In the genomic region with DNA sequence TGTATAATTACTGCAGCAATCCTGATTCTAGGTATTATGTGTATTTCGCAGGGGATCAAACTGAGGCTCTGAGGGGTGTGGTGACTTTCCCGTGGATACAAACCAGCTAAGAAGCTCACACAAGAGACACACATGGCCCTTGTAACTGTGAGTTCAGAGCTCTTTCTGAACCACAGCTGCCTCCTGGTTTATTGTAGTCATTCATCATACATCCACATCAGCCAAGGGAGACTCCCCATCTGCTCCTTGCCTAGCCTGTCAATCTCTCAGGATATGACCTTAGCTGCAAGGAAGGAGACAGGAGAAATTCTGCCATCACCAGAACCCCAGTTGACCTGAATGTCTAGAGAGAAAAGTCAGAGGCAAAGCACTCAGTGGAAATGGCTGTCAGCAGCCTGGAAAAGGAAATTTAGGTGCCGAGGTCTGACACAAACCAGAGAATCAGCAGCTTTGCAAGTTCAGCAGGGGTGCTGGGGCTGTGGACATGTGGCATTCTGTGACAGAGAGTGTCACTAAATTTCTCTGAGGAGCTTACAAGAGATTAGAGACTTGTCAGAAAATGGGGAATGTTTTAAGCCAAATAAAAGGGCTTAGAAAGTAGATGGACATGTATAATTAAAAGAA, we compare ENCODE assay signal across 18 cellular contexts.
"Had no signal": no experiment of that assay in that cellular context is flagged by ENCODE, and none has a peak within 500 bp of the region (broad histone marks: within the 10 kb centered on the region; RNA-seq: fewer than 3 reads in every experiment).

No MANE protein-coding gene starts in this region.

- H3K27ac ChIP-seq: transverse colon had no signal

- H3K36me3 Mint-ChIP-seq: activated CD8-positive, alpha-beta memory T cell treated with anti-CD3 and anti-CD28 coated beads, Interleukin-2, amount 10 ng/mL, durations not matched to agents 7 days and 5 days; activated naive CD4-positive, alpha-beta T cell treated with anti-CD3 and anti-CD28 coated beads, Interleukin-2, amount 50 U/mL, for 72 hours; brain; immature natural killer cell; stimulated activated effector memory CD8-positive, alpha-beta T cell treated with anti-CD3 and anti-CD28 coated beads, Interleukin-12 subunit alpha, Interleukin-12 subunit beta, amount 100 ng/mL, for 72 hours had no signal

- H3K9me3 Mint-ChIP-seq: activated T-cell treated with anti-CD3 and anti-CD28 coated beads, Interleukin-2, amount 50 U/mL, for 24 hours; brain had no signal

- H3K4me1 Mint-ChIP-seq: activated CD8-positive, alpha-beta memory T cell treated with anti-CD3 and anti-CD28 coated beads, Interleukin-2, amount 10 ng/mL, durations not matched to agents 7 days and 5 days; immature natural killer cell; stimulated activated effector memory CD8-positive, alpha-beta T cell treated with anti-CD3 and anti-CD28 coated beads, Interleukin-12 subunit alpha, Interleukin-12 subunit beta, amount 100 ng/mL, for 72 hours had no signal

- H3K4me1 ChIP-seq: transverse colon had no signal

- H3K27me3 Mint-ChIP-seq: activated CD8-positive, alpha-beta memory T cell treated with anti-CD3 and anti-CD28 coated beads, Interleukin-2, amount 10 ng/mL, durations not matched to agents 7 days and 5 days; activated T-cell treated with anti-CD3 and anti-CD28 coated beads, Interleukin-2, amount 50 U/mL, for 24 hours; dendritic cell treated with granulocyte-macrophage colony-stimulating factor and Interleukin-4, amounts not matched to agents 40 ng/mL and 50 ng/mL, for 4 days had no signal

- DNase-seq: activated CD4-positive, alpha-beta T cell treated with anti-CD3 and anti-CD28 coated beads, Interleukin-2, amount 50 U/mL, for 4 hours; activated CD4-positive, CD25-positive, alpha-beta regulatory T cell treated with anti-CD3 and anti-CD28 coated beads, Interleukin-2, amount 50 U/mL, for 72 hours; activated CD8-positive, alpha-beta memory T cell treated with anti-CD3 and anti-CD28 coated beads, Interleukin-2, amount 10 ng/mL, durations not matched to agents 7 days and 5 days; activated effector memory CD4-positive, alpha-beta T cell treated with Interleukin-2 at 50 U/mL for 16 hours; activated T-cell treated with anti-CD3 and anti-CD28 coated beads, Interleukin-2, amount 50 U/mL, for 24 hours; amniotic stem cell; cerebellar nuclear complex; erythroblast; immature natural killer cell; left colon; mammary epithelial cell; posterior cingulate gyrus; right cardiac atrium; transverse colon had no signal

- H3K27me3 ChIP-seq: transverse colon had no signal

- H3K36me3 ChIP-seq: transverse colon had no signal

- H3K9me3 ChIP-seq: transverse colon had no signal

- H3K4me3 Mint-ChIP-seq: activated CD8-positive, alpha-beta memory T cell treated with anti-CD3 and anti-CD28 coated beads, Interleukin-2, amount 10 ng/mL, durations not matched to agents 7 days and 5 days; activated T-cell treated with anti-CD3 and anti-CD28 coated beads, Interleukin-2, amount 50 U/mL, for 24 hours; brain; dendritic cell treated with granulocyte-macrophage colony-stimulating factor and Interleukin-4, amounts not matched to agents 40 ng/mL and 50 ng/mL, for 4 days; immature natural killer cell; stimulated activated effector memory CD8-positive, alpha-beta T cell treated with anti-CD3 and anti-CD28 coated beads, Interleukin-12 subunit alpha, Interleukin-12 subunit beta, amount 100 ng/mL, for 72 hours had no signal

- ATAC-seq: activated CD8-positive, alpha-beta memory T cell treated with anti-CD3 and anti-CD28 coated beads, Interleukin-2, amount 10 ng/mL, durations not matched to agents 7 days and 5 days; activated naive CD4-positive, alpha-beta T cell treated with anti-CD3 and anti-CD28 coated beads, Interleukin-2, amount 50 U/mL, for 72 hours; left colon; right cardiac atrium; stimulated activated effector memory CD8-positive, alpha-beta T cell treated with anti-CD3 and anti-CD28 coated beads, Interleukin-12 subunit alpha, Interleukin-12 subunit beta, amount 100 ng/mL, for 72 hours had no signal

- H3K4me3 ChIP-seq: transverse colon had no signal

- H3K27ac Mint-ChIP-seq: activated CD8-positive, alpha-beta memory T cell treated with anti-CD3 and anti-CD28 coated beads, Interleukin-2, amount 10 ng/mL, durations not matched to agents 7 days and 5 days; activated naive CD4-positive, alpha-beta T cell treated with anti-CD3 and anti-CD28 coated beads, Interleukin-2, amount 50 U/mL, for 72 hours; activated T-cell treated with anti-CD3 and anti-CD28 coated beads, Interleukin-2, amount 50 U/mL, for 24 hours; dendritic cell treated with granulocyte-macrophage colony-stimulating factor and Interleukin-4, amounts not matched to agents 40 ng/mL and 50 ng/mL, for 4 days; immature natural killer cell; stimulated activated effector memory CD8-positive, alpha-beta T cell treated with anti-CD3 and anti-CD28 coated beads, Interleukin-12 subunit alpha, Interleukin-12 subunit beta, amount 100 ng/mL, for 72 hours had no signal
